1 cellular context compared by ENCODE assay signal in genomic region chr17:80261895-80262279, GRCh38.
TF ChIP-seq lines count a peak whose summit lies in the region.

No MANE protein-coding gene starts in this region.

TF ChIP-seq in H1, 55 proteins besides CTCF, POLR2A, EP300 and RAD21:
- TF ChIP-seq, protein P1, sequence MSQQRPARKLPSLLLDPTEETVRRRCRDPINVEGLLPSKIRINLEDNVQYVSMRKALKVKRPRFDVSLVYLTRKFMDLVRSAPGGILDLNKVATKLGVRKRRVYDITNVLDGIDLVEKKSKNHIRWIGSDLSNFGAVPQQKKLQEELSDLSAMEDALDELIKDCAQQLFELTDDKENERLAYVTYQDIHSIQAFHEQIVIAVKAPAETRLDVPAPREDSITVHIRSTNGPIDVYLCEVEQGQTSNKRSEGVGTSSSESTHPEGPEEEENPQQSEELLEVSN (IDR thresholded peaks at IDR 0.05), result no peak
- TF ChIP-seq EZH2 (IDR thresholded peaks at IDR 0.05; ENCODE audit: low read depth, low read length, severe bottlenecking) (no peak), KDM1A (IDR thresholded peaks at IDR 0.05; ENCODE audit: borderline replicate concordance, low read length) (peak; percentile 96), KDM4A (IDR thresholded peaks at IDR 0.05; ENCODE audit: low read depth, low read length, severe bottlenecking) (no peak), HDAC6 (IDR thresholded peaks at IDR 0.05; ENCODE audit: low read depth, low read length) (no peak), JUND (IDR thresholded peaks at IDR 0.05; ENCODE audit: low read length) (no peak), SP1 (IDR thresholded peaks at IDR 0.05; ENCODE audit: low read depth, low read length) (no peak), CBX5 (IDR thresholded peaks at IDR 0.05; ENCODE audit: low read depth, low read length) (no peak), RXRA (IDR thresholded peaks at IDR 0.05; ENCODE audit: insufficient read depth, low read depth, low read length) (no peak), JUN (IDR thresholded peaks at IDR 0.05; ENCODE audit: low read depth, low read length) (no peak), CEBPB (IDR thresholded peaks at IDR 0.05; ENCODE audit: low read depth, low read length) (no peak), ZNF274 (IDR thresholded peaks at IDR 0.05; ENCODE audit: borderline replicate concordance, extremely low read depth, low read length) (no peak), ASH2L (IDR thresholded peaks at IDR 0.05; ENCODE audit: low read length) (peak; percentile 6), TCF12 (IDR thresholded peaks at IDR 0.05; ENCODE audit: low read depth, low read length) (no peak), HDAC2 (IDR thresholded peaks at IDR 0.05; ENCODE audit: borderline replicate concordance in 1 of 2, low read depth in 2 of 2, low read length in 2 of 2) (peak in 1 of 2 experiments; percentile 60; a peak in 1 of 4 replicates), YY1 (IDR thresholded peaks at IDR 0.05; ENCODE audit: low read depth, low read length) (no peak), SRF (IDR thresholded peaks at IDR 0.05; ENCODE audit: low read depth, low read length) (no peak), POU5F1 (IDR thresholded peaks at IDR 0.05; ENCODE audit: low read depth, low read length) (no peak), EGR1 (IDR thresholded peaks at IDR 0.05; ENCODE audit: borderline replicate concordance, low read depth, low read length) (no peak), SUZ12 (IDR thresholded peaks at IDR 0.05; ENCODE audit: low read length) (no peak), CTBP2 (IDR thresholded peaks at IDR 0.05; ENCODE audit: borderline replicate concordance, insufficient read depth, insufficient read length, low read length) (no peak), NANOG (IDR thresholded peaks at IDR 0.05; ENCODE audit: insufficient read depth, low read depth, low read length, poor library complexity, severe bottlenecking) (no peak)
- TF ChIP-seq, protein P2, sequence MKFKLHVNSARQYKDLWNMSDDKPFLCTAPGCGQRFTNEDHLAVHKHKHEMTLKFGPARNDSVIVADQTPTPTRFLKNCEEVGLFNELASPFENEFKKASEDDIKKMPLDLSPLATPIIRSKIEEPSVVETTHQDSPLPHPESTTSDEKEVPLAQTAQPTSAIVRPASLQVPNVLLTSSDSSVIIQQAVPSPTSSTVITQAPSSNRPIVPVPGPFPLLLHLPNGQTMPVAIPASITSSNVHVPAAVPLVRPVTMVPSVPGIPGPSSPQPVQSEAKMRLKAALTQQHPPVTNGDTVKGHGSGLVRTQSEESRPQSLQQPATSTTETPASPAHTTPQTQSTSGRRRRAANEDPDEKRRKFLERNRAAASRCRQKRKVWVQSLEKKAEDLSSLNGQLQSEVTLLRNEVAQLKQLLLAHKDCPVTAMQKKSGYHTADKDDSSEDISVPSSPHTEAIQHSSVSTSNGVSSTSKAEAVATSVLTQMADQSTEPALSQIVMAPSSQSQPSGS (IDR thresholded peaks at IDR 0.05; ENCODE audit: low read length), result no peak
